In the genomic region with DNA sequence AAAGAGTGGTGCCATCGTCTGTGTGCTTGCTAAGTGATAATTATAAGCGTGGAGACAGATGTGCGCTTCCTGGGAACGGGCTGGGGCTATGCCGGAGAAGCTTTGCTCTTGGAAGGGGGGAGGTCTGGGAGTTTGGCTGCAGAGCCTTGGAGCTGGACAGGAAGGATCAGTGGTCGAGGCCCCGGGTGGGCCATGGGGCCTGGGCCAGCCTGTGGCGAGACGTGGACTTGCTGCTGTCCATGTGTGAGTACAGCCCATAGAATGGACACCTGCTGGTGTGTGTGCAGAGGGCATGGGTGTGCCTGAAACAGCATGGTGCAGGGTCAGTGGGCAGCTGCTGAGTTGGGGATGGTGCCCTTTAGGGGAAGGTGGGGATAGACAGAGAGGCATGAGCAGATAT, we compare ENCODE assay signal across 13 cellular contexts.
"Had no signal": no experiment of that assay in that cellular context is flagged by ENCODE, and none has a peak within 500 bp of the region (broad histone marks: within the 10 kb centered on the region; RNA-seq: fewer than 3 reads in every experiment).

No MANE protein-coding gene starts in this region.

- H3K9me3 Mint-ChIP-seq: endodermal cell, nephron progenitor cell had no signal

- H3K4me3 Mint-ChIP-seq: endodermal cell, nephron progenitor cell had no signal

- H3K27ac Mint-ChIP-seq: endodermal cell, nephron progenitor cell, progenitor cell of endocrine pancreas had no signal

- H3K4me1 Mint-ChIP-seq: endodermal cell had no signal

- DNase-seq: activated CD4-positive, CD25-positive, alpha-beta regulatory T cell treated with anti-CD3 and anti-CD28 coated beads, Interleukin-2, amount 50 U/mL, for 72 hours; activated effector memory CD4-positive, alpha-beta T cell treated with anti-CD3 and anti-CD28 coated beads, Interleukin-2, amount 50 U/mL, for 16 hours; dorsolateral prefrontal cortex; endodermal cell; head of caudate nucleus; mesenchymal stem cell; nephron progenitor cell; SJCRH30; stimulated activated CD4-positive, alpha-beta T cell treated with anti-CD3 and anti-CD28 coated beads, Interleukin-4, amount 100 ng/mL, for 1 hour; stimulated activated naive CD4-positive, alpha-beta T cell treated with Interleukin-2 at 50 U/mL for 16 hours; T1000; trophoblast cell had no signal
